11 cellular contexts compared by ENCODE assay signal in the genomic region with DNA sequence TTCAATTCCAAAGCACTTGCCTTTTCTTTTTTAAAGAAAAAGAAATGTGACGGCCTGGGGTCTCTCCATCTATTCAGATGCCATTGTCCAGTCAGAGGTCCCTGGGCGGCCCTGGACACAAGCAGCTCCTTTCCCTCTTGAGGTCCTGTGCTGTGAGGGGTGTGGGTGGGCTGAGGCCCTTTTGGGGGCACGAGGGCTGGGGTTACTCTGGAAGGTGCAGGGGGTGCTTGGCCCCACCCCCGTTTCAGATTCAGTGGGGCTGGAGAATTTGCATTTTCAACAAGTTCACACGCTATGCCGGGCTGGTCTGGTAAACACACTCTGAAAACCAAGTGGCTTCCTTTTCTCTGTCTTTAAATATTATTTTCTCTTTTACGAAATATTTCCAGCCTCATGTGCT.
DNase-seq lines count a peak whose midpoint lies in the region; ATAC-seq lines count a peak whose summit lies in the region.
"Had no signal": no experiment of that assay in that cellular context is flagged by ENCODE, and none has a peak within 500 bp of the region (broad histone marks: within the 10 kb centered on the region; RNA-seq: fewer than 3 reads in every experiment).

No MANE protein-coding gene starts in this region.

- no peaks in the 10 kb centered on the region for H3K4me1 ChIP-seq in SJCRH30

- peaks cover 49% of the 10 kb centered on the region for H3K4me1 Mint-ChIP-seq in stimulated activated memory B cell treated with anti-CD40 and anti-IgM and Interleukin-4, amounts not matched to agents 10 μg/mL and 1 μg/mL and 100 μg/mL, for 72 hours
- H3K4me1 Mint-ChIP-seq in activated T-cell treated with anti-CD3 and anti-CD28 coated beads, Interleukin-2, amount 50 U/mL, for 4 hours (ENCODE audit: low read depth): no peaks in the 10 kb centered on the region
- H3K4me1 Mint-ChIP-seq: activated naive CD8-positive, alpha-beta T cell treated with anti-CD3 and anti-CD28 coated beads, Interleukin-2, amount 10 ng/mL, durations not matched to agents 7 days and 5 days; CD8-positive, alpha-beta memory T cell had no signal

- peaks cover 15% of the 10 kb centered on the region for H3K27me3 Mint-ChIP-seq in stimulated activated memory B cell treated with anti-CD40 and anti-IgM and Interleukin-4, amounts not matched to agents 10 μg/mL and 1 μg/mL and 100 μg/mL, for 72 hours
- H3K27me3 Mint-ChIP-seq in activated T-cell treated with anti-CD3 and anti-CD28 coated beads, Interleukin-2, amount 50 U/mL, for 4 hours (ENCODE audit: low read depth): peaks cover 2% of the 10 kb centered on the region
- H3K27me3 Mint-ChIP-seq: activated naive CD8-positive, alpha-beta T cell treated with anti-CD3 and anti-CD28 coated beads, Interleukin-2, amount 10 ng/mL, durations not matched to agents 7 days and 5 days had no signal

- no peaks in the 10 kb centered on the region for H3K27me3 ChIP-seq in SJCRH30

- no peaks in the 10 kb centered on the region for H3K36me3 ChIP-seq in SJCRH30

- ATAC-seq in GM18909 (IDR thresholded peaks at IDR 0.05; ENCODE audit: poor library complexity, unreplicated experiment): peak; percentile 53
- peak; percentile 53 for ATAC-seq in GM21619 (IDR thresholded peaks at IDR 0.05; ENCODE audit: unreplicated experiment)
- peak; percentile 32 for ATAC-seq in HG03280 (IDR thresholded peaks at IDR 0.05; ENCODE audit: unreplicated experiment)
- peak; percentile 81 for ATAC-seq in stimulated activated memory B cell treated with anti-CD40 and anti-IgM and Interleukin-4, amounts not matched to agents 10 μg/mL and 1 μg/mL and 100 μg/mL, for 72 hours
- ATAC-seq in activated T-cell treated with anti-CD3 and anti-CD28 coated beads, Interleukin-2, amount 50 U/mL, for 4 hours: no peak

- DNase-seq in stimulated activated CD4-positive, alpha-beta T cell treated with anti-CD3 and anti-CD28 coated beads, Interleukin-2, amount 100 ng/mL, for 48 hours: no peak
- DNase-seq in activated T-cell treated with anti-CD3 and anti-CD28 coated beads, Interleukin-2, amount 50 U/mL, for 4 hours: no peak
- DNase-seq in SJCRH30: no peak
- DNase-seq: activated naive CD8-positive, alpha-beta T cell treated with anti-CD3 and anti-CD28 coated beads, Interleukin-2, amount 10 ng/mL, durations not matched to agents 7 days and 5 days; CD8-positive, alpha-beta memory T cell; NCI-H226 had no signal

- H3K27ac ChIP-seq in SJCRH30: no peak overlapping the region
- H3K27ac ChIP-seq: coronary artery had no signal

- no peaks in the 10 kb centered on the region for H3K9me3 Mint-ChIP-seq in stimulated activated memory B cell treated with anti-CD40 and anti-IgM and Interleukin-4, amounts not matched to agents 10 μg/mL and 1 μg/mL and 100 μg/mL, for 72 hours
- no peaks in the 10 kb centered on the region for H3K9me3 Mint-ChIP-seq in activated T-cell treated with anti-CD3 and anti-CD28 coated beads, Interleukin-2, amount 50 U/mL, for 4 hours
- H3K9me3 Mint-ChIP-seq: activated naive CD8-positive, alpha-beta T cell treated with anti-CD3 and anti-CD28 coated beads, Interleukin-2, amount 10 ng/mL, durations not matched to agents 7 days and 5 days; CD8-positive, alpha-beta memory T cell had no signal

- peak overlapping the region; percentile 86 for H3K27ac Mint-ChIP-seq in stimulated activated memory B cell treated with anti-CD40 and anti-IgM and Interleukin-4, amounts not matched to agents 10 μg/mL and 1 μg/mL and 100 μg/mL, for 72 hours
- H3K27ac Mint-ChIP-seq: activated naive CD8-positive, alpha-beta T cell treated with anti-CD3 and anti-CD28 coated beads, Interleukin-2, amount 10 ng/mL, durations not matched to agents 7 days and 5 days; CD8-positive, alpha-beta memory T cell had no signal

- peak overlapping the region; percentile 81 for H3K4me3 Mint-ChIP-seq in stimulated activated memory B cell treated with anti-CD40 and anti-IgM and Interleukin-4, amounts not matched to agents 10 μg/mL and 1 μg/mL and 100 μg/mL, for 72 hours
- no peak overlapping the region for H3K4me3 Mint-ChIP-seq in activated T-cell treated with anti-CD3 and anti-CD28 coated beads, Interleukin-2, amount 50 U/mL, for 4 hours
- H3K4me3 Mint-ChIP-seq: activated naive CD8-positive, alpha-beta T cell treated with anti-CD3 and anti-CD28 coated beads, Interleukin-2, amount 10 ng/mL, durations not matched to agents 7 days and 5 days; CD8-positive, alpha-beta memory T cell had no signal

- no peak overlapping the region for H3K4me3 ChIP-seq in SJCRH30
- H3K4me3 ChIP-seq: coronary artery had no signal

- no peaks in the 10 kb centered on the region for H3K9me3 ChIP-seq in SJCRH30 (replicated peaks)

- peaks cover 8% of the 10 kb centered on the region for H3K36me3 Mint-ChIP-seq in stimulated activated memory B cell treated with anti-CD40 and anti-IgM and Interleukin-4, amounts not matched to agents 10 μg/mL and 1 μg/mL and 100 μg/mL, for 72 hours
- H3K36me3 Mint-ChIP-seq in activated T-cell treated with anti-CD3 and anti-CD28 coated beads, Interleukin-2, amount 50 U/mL, for 4 hours (ENCODE audit: insufficient read depth): no peaks in the 10 kb centered on the region
- H3K36me3 Mint-ChIP-seq: activated naive CD8-positive, alpha-beta T cell treated with anti-CD3 and anti-CD28 coated beads, Interleukin-2, amount 10 ng/mL, durations not matched to agents 7 days and 5 days; CD8-positive, alpha-beta memory T cell had no signal

Comparison
In these comparisons a context has a peak if more than half of its experiments do, and no peak if none do; other contexts are left out.
1. ATAC-seq: peak in GM18909 (single experiment), GM21619 (single experiment), HG03280 (single experiment) and stimulated activated memory B cell treated with anti-CD40 and anti-IgM and Interleukin-4, amounts not matched to agents 10 μg/mL and 1 μg/mL and 100 μg/mL, for 72 hours (single experiment); none in activated T-cell treated with anti-CD3 and anti-CD28 coated beads, Interleukin-2, amount 50 U/mL, for 4 hours (0 of 2).